20 cellular contexts compared by ENCODE assay signal in genomic region chr16:28131743-28132393, GRCh38.
DNase-seq lines count a peak whose midpoint lies in the region; ATAC-seq and TF ChIP-seq lines count a peak whose summit lies in the region.
"Had no signal": no experiment of that assay in that cellular context is flagged by ENCODE, and none has a peak within 500 bp of the region (broad histone marks: within the 10 kb centered on the region; RNA-seq: fewer than 3 reads in every experiment).

No MANE protein-coding gene starts in this region.

- H2BK5ac ChIP-seq in mesenchymal stem cell (ENCODE audit: low read depth, low read length, poor library complexity, severe bottlenecking), result no peak overlapping the region

- POLR2A ChIA-PET in activated CD8-positive, alpha-beta T cell treated with anti-CD3 and anti-CD28 coated beads for 36 hours (lab: Charles Lee), result interaction anchor here (1.3 to 1.9 kb wide), 3 partner anchors 9 to 81 kb away, joined by 3 to 4 read pairs (median 3); no protein-coding TSS in a partner anchor
- POLR2A ChIA-PET in activated CD8-positive, alpha-beta T cell treated with anti-CD3 and anti-CD28 coated beads, Interleukin-2, amount 10 ng/mL, durations not matched to agents 7 days and 5 days (lab: Charles Lee), result no interaction called here

- no peak overlapping the region for H2BK12ac ChIP-seq in mesenchymal stem cell (ENCODE audit: low read length in 2 of 2)

- H3K27me3 Mint-ChIP-seq in activated CD8-positive, alpha-beta T cell treated with anti-CD3 and anti-CD28 coated beads for 36 hours, result no peaks in the 10 kb centered on the region
- no peaks in the 10 kb centered on the region for H3K27me3 Mint-ChIP-seq in activated CD8-positive, alpha-beta T cell treated with anti-CD3 and anti-CD28 coated beads, Interleukin-2, amount 10 ng/mL, durations not matched to agents 7 days and 5 days (ENCODE audit: low read depth)
- H3K27me3 Mint-ChIP-seq: CD4-positive, CD25-positive, alpha-beta regulatory T cell had no signal

- H3K36me3 ChIP-seq in mesenchymal stem cell (ENCODE audit: control insufficient read depth in 1 of 2, insufficient read depth in 2 of 2, low read depth in 1 of 2, low read length in 2 of 2) (peaks cover 58 to 86% of the 10 kb centered on the region in 2 experiments), skeletal muscle tissue (ENCODE audit: control insufficient read depth in 3 of 3, insufficient read depth in 3 of 3, low read length in 3 of 3) (peaks cover 55 to 56% (median 56%) of the 10 kb centered on the region in 3 donors), right atrium auricular region (peaks cover 52% of the 10 kb centered on the region)

- H3K14ac ChIP-seq in mesenchymal stem cell (ENCODE audit: low read length in 2 of 2), result no peak overlapping the region

- CTCF ChIA-PET in activated CD8-positive, alpha-beta T cell treated with anti-CD3 and anti-CD28 coated beads for 36 hours (lab: Charles Lee), result interaction anchor here (1.0 to 2.4 kb wide), 3 partner anchors 7 to 86 kb away, joined by 3 to 13 read pairs (median 3); no protein-coding TSS in a partner anchor
- CTCF ChIA-PET in activated CD8-positive, alpha-beta T cell treated with anti-CD3 and anti-CD28 coated beads, Interleukin-2, amount 10 ng/mL, durations not matched to agents 7 days and 5 days (lab: Charles Lee), result interaction anchor here (1.1 to 13.0 kb wide), 2 partner anchors 9 to 82 kb away, joined by 3 to 275 read pairs; partner anchors contain the start of gene XPO6

- H3K9me3 Mint-ChIP-seq in activated CD8-positive, alpha-beta T cell treated with anti-CD3 and anti-CD28 coated beads for 36 hours, result no peaks in the 10 kb centered on the region
- no peaks in the 10 kb centered on the region for H3K9me3 Mint-ChIP-seq in activated CD8-positive, alpha-beta T cell treated with anti-CD3 and anti-CD28 coated beads, Interleukin-2, amount 10 ng/mL, durations not matched to agents 7 days and 5 days (ENCODE audit: insufficient read depth)
- H3K9me3 Mint-ChIP-seq: HFFc6 had no signal

- peaks cover 15% of the 10 kb centered on the region for H3K4me1 Mint-ChIP-seq in activated CD8-positive, alpha-beta T cell treated with anti-CD3 and anti-CD28 coated beads for 36 hours (ENCODE audit: low read depth)
- peaks cover 17% of the 10 kb centered on the region for H3K4me1 Mint-ChIP-seq in activated CD8-positive, alpha-beta T cell treated with anti-CD3 and anti-CD28 coated beads, Interleukin-2, amount 10 ng/mL, durations not matched to agents 7 days and 5 days (ENCODE audit: low read depth)

- H3K27me3 ChIP-seq in mesenchymal stem cell (ENCODE audit: control insufficient read depth in 1 of 2, insufficient read depth in 1 of 2, low read length in 2 of 2) (no peaks in the 10 kb centered on the region), skeletal muscle tissue (ENCODE audit: control insufficient read depth in 3 of 3, insufficient read depth in 3 of 3, low read length in 3 of 3) (no peaks in the 10 kb centered on the region), right atrium auricular region (no peaks in the 10 kb centered on the region)
- H3K27me3 ChIP-seq: BE2C had no signal

- H3K4me3 Mint-ChIP-seq in activated CD8-positive, alpha-beta T cell treated with anti-CD3 and anti-CD28 coated beads for 36 hours, result no peak overlapping the region
- H3K4me3 Mint-ChIP-seq in activated CD8-positive, alpha-beta T cell treated with anti-CD3 and anti-CD28 coated beads, Interleukin-2, amount 10 ng/mL, durations not matched to agents 7 days and 5 days, result no peak overlapping the region
- H3K4me3 Mint-ChIP-seq: HFFc6 had no signal

- H3K4me2 ChIP-seq in mesenchymal stem cell (ENCODE audit: low read length, poor library complexity, severe bottlenecking), result no peak overlapping the region

- no peak overlapping the region for H3K4me3 ChIP-seq in mesenchymal stem cell (ENCODE audit: insufficient read depth in 1 of 2, low read depth in 1 of 2, low read length in 2 of 2)
- no peak overlapping the region for H3K4me3 ChIP-seq in skeletal muscle tissue (ENCODE audit: low read length in 3 of 3)
- no peak overlapping the region for H3K4me3 ChIP-seq in right atrium auricular region

- WGBS in mesenchymal stem cell, result 94% methylated on average over 4 of the region's 5 CpGs

- peak overlapping the region; percentile 16 for H3K27ac Mint-ChIP-seq in activated CD8-positive, alpha-beta T cell treated with anti-CD3 and anti-CD28 coated beads for 36 hours
- H3K27ac Mint-ChIP-seq in activated CD8-positive, alpha-beta T cell treated with anti-CD3 and anti-CD28 coated beads, Interleukin-2, amount 10 ng/mL, durations not matched to agents 7 days and 5 days, result no peak overlapping the region
- H3K27ac Mint-ChIP-seq: HFFc6 had no signal

- no peak overlapping the region for H3K4ac ChIP-seq in mesenchymal stem cell (ENCODE audit: low read depth in 1 of 2, low read length in 2 of 2)

- H3K23ac ChIP-seq in mesenchymal stem cell (ENCODE audit: low read length in 2 of 2), result no peak overlapping the region

- no peaks in the 10 kb centered on the region for H3K4me1 ChIP-seq in mesenchymal stem cell (ENCODE audit: control insufficient read depth, insufficient read depth, low read depth, low read length)
- peaks cover 0 to 13% (median 4%) of the 10 kb centered on the region in 3 donors for H3K4me1 ChIP-seq in skeletal muscle tissue (ENCODE audit: control insufficient read depth in 3 of 3, insufficient read depth in 3 of 3, low read length in 3 of 3)
- peaks cover 0 to 4% of the 10 kb centered on the region in 2 donors for H3K4me1 ChIP-seq in right atrium auricular region
- H3K4me1 ChIP-seq: BE2C had no signal

- DNase-seq in activated CD8-positive, alpha-beta T cell treated with anti-CD3 and anti-CD28 coated beads for 36 hours, result no peak
- DNase-seq in activated CD8-positive, alpha-beta T cell treated with anti-CD3 and anti-CD28 coated beads, Interleukin-2, amount 10 ng/mL, durations not matched to agents 7 days and 5 days, result no peak
- no peak for DNase-seq in mesenchymal stem cell
- no peak for DNase-seq in right atrium auricular region (ENCODE audit: low spot score)
- no peak for DNase-seq in activated effector memory CD4-positive, alpha-beta T cell treated with anti-CD3 and anti-CD28 coated beads, Interleukin-2, amount 50 U/mL, for 16 hours
- DNase-seq: BE2C; Calu3; CD4-positive, CD25-positive, alpha-beta regulatory T cell; DMS53; EL; HFFc6; KBM-7; NCI-H1105; NCI-H1694 treated with DMSO at 0.1 percent for 48 hours; NCI-H510A; NCI-H774; SHP77 had no signal

- peak overlapping the region; percentile 83 for H3K9ac ChIP-seq in mesenchymal stem cell (ENCODE audit: low read length)
- H3K9ac ChIP-seq in skeletal muscle tissue (ENCODE audit: low read depth in 1 of 3, low read length in 3 of 3), result no peak overlapping the region

- TF ChIP-seq CTCF in activated CD8-positive, alpha-beta T cell treated with anti-CD3 and anti-CD28 coated beads for 36 hours (IDR thresholded peaks at IDR 0.05), result no peak
- no peak for TF ChIP-seq CTCF in right atrium auricular region (IDR thresholded peaks at IDR 0.05)

- H3K36me3 Mint-ChIP-seq in activated CD8-positive, alpha-beta T cell treated with anti-CD3 and anti-CD28 coated beads for 36 hours (ENCODE audit: low read depth), result peaks cover 74% of the 10 kb centered on the region
- H3K36me3 Mint-ChIP-seq in activated CD8-positive, alpha-beta T cell treated with anti-CD3 and anti-CD28 coated beads, Interleukin-2, amount 10 ng/mL, durations not matched to agents 7 days and 5 days (ENCODE audit: low read depth), result peaks cover 75% of the 10 kb centered on the region

- H2BK120ac ChIP-seq in mesenchymal stem cell (ENCODE audit: low read depth, low read length), result no peak overlapping the region

- H3K9me3 ChIP-seq in mesenchymal stem cell (ENCODE audit: control insufficient read depth, low read length), result no peaks in the 10 kb centered on the region
- no peaks in the 10 kb centered on the region for H3K9me3 ChIP-seq in skeletal muscle tissue (ENCODE audit: control insufficient read depth in 3 of 3, low read length in 3 of 3)
- H3K9me3 ChIP-seq in right atrium auricular region, result no peaks in the 10 kb centered on the region
- H3K9me3 ChIP-seq: BE2C had no signal

- peaks cover 45% of the 10 kb centered on the region for H3K79me1 ChIP-seq in mesenchymal stem cell (replicated peaks; ENCODE audit: low read length, poor library complexity, severe bottlenecking)

- H4K8ac ChIP-seq in mesenchymal stem cell (ENCODE audit: low read length), result no peak overlapping the region

- H3K27ac ChIP-seq in mesenchymal stem cell (ENCODE audit: low read length, poor library complexity, severe bottlenecking) (no peak overlapping the region), skeletal muscle tissue (ENCODE audit: low read depth, low read length) (peak overlapping the region; percentile 72), right atrium auricular region (peak overlapping the region in 1 of 2 donors; percentile 12)

- intact Hi-C loops in activated CD8-positive, alpha-beta T cell treated with anti-CD3 and anti-CD28 coated beads for 36 hours (cut with micrococcal nuclease), result no loop called here

- ATAC-seq in activated CD8-positive, alpha-beta T cell treated with anti-CD3 and anti-CD28 coated beads for 36 hours, result no peak
- no peak for ATAC-seq in activated CD8-positive, alpha-beta T cell treated with anti-CD3 and anti-CD28 coated beads, Interleukin-2, amount 10 ng/mL, durations not matched to agents 7 days and 5 days
- ATAC-seq in GM18867 (IDR thresholded peaks at IDR 0.05; ENCODE audit: unreplicated experiment), result no peak
- ATAC-seq: HepG2 had no signal

- H2AK5ac ChIP-seq in mesenchymal stem cell (ENCODE audit: low read length, severe bottlenecking), result no peak overlapping the region

- no peak overlapping the region for H4K91ac ChIP-seq in mesenchymal stem cell (ENCODE audit: low read length)

- no peak overlapping the region for H2BK15ac ChIP-seq in mesenchymal stem cell (ENCODE audit: low read depth, poor library complexity, severe bottlenecking)

- H3K18ac ChIP-seq in mesenchymal stem cell (ENCODE audit: low read depth in 1 of 2, low read length in 2 of 2), result no peak overlapping the region

- no peak overlapping the region for H2AFZ ChIP-seq in mesenchymal stem cell (ENCODE audit: low read depth, low read length)
